15 cellular contexts compared by ENCODE assay signal in genomic region chr11:94147433-94147845, GRCh38. TPM values are rescaled to one million over a fixed set of nuclear protein-coding genes. Genes with fewer than 3 reads are reported as not detected.
DNase-seq lines count a peak whose midpoint lies in the region; ATAC-seq lines count a peak whose summit lies in the region.
"Had no signal": no experiment of that assay in that cellular context is flagged by ENCODE, and none has a peak within 500 bp of the region (broad histone marks: within the 10 kb centered on the region; RNA-seq: fewer than 3 reads in every experiment).

No MANE protein-coding gene starts in this region.

- peak; percentile 66 for ATAC-seq in activated CD4-positive, alpha-beta T cell treated with anti-CD3 and anti-CD28 coated beads for 36 hours
- ATAC-seq in HG02870 (IDR thresholded peaks at IDR 0.05; ENCODE audit: unreplicated experiment): peak; percentile 42
- peak; percentile 53 to 83 for ATAC-seq in naive thymus-derived CD8-positive, alpha-beta T cell
- ATAC-seq in esophagus mucosa: no peak

- H3K27ac Mint-ChIP-seq in activated CD4-positive, alpha-beta T cell treated with anti-CD3 and anti-CD28 coated beads for 36 hours: no peak overlapping the region
- peak overlapping the region in 6 of 10 donors; percentile 10 to 71 (median 49) for H3K27ac Mint-ChIP-seq in naive thymus-derived CD8-positive, alpha-beta T cell

- intact Hi-C loops in activated CD4-positive, alpha-beta T cell treated with anti-CD3 and anti-CD28 coated beads for 36 hours (cut with DNase I, micrococcal nuclease): loop anchor here (2.0 kb wide), 2 partner anchors 17 to 19 kb away; partner anchors contain the start of gene PANX1 (in 1 of the 2)

- peaks cover 3% of the 10 kb centered on the region for H3K36me3 Mint-ChIP-seq in activated CD4-positive, alpha-beta T cell treated with anti-CD3 and anti-CD28 coated beads for 36 hours (ENCODE audit: low read depth)
- peaks cover 0 to 1% (median 0%) of the 10 kb centered on the region in 3 donors for H3K36me3 Mint-ChIP-seq in naive thymus-derived CD8-positive, alpha-beta T cell

- peak; percentile 63 for DNase-seq in activated CD4-positive, alpha-beta T cell treated with anti-CD3 and anti-CD28 coated beads for 36 hours
- no peak for DNase-seq in activated CD4-positive, alpha-beta T cell treated with anti-CD3 and anti-CD28 coated beads for 1 hour
- peak; percentile 40 to 48 for DNase-seq in activated CD4-positive, alpha-beta T cell treated with anti-CD3 and anti-CD28 coated beads, Interleukin-2, amount 50 U/mL, for 48 hours
- DNase-seq in naive thymus-derived CD8-positive, alpha-beta T cell: peak in 2 of 10 donors; percentile 30 to 33
- DNase-seq in NCI-H1092 treated with DMSO at 0.1 percent for 48 hours (lab: John Stamatoyannopoulos, UW) (no peak), AG08396 (ENCODE audit: low spot score) (no peak)
- DNase-seq: dermis blood vessel endothelial cell, NCI-H146, NCI-H748 treated with DMSO at 0.1 percent for 48 hours, ovary, Right ventricle myocardium superior, spleen, WERI-Rb-1 had no signal

- CTCF ChIA-PET in activated CD4-positive, alpha-beta T cell treated with anti-CD3 and anti-CD28 coated beads for 36 hours (lab: Charles Lee): interaction anchor here (0.7 kb wide), 1 partner anchor 18 kb away, joined by 3 read pairs; no protein-coding TSS in a partner anchor

- peak overlapping the region; percentile 6 for H3K4me3 Mint-ChIP-seq in activated CD4-positive, alpha-beta T cell treated with anti-CD3 and anti-CD28 coated beads for 36 hours
- peak overlapping the region in 9 of 10 donors; percentile 25 to 69 (median 50) for H3K4me3 Mint-ChIP-seq in naive thymus-derived CD8-positive, alpha-beta T cell

- POLR2A ChIA-PET in activated CD4-positive, alpha-beta T cell treated with anti-CD3 and anti-CD28 coated beads for 36 hours (lab: Charles Lee): no interaction called here
- POLR2A ChIA-PET in naive thymus-derived CD8-positive, alpha-beta T cell (lab: Charles Lee): interaction anchor here (0.8 kb wide), 1 partner anchor 18 kb away, joined by 3 read pairs; no protein-coding TSS in a partner anchor

- H3K9me3 Mint-ChIP-seq in activated CD4-positive, alpha-beta T cell treated with anti-CD3 and anti-CD28 coated beads for 36 hours (ENCODE audit: low read depth): no peaks in the 10 kb centered on the region
- H3K9me3 Mint-ChIP-seq in naive thymus-derived CD8-positive, alpha-beta T cell: no peaks in the 10 kb centered on the region

- H3K27me3 Mint-ChIP-seq in activated CD4-positive, alpha-beta T cell treated with anti-CD3 and anti-CD28 coated beads for 36 hours: no peaks in the 10 kb centered on the region
- no peaks in the 10 kb centered on the region for H3K27me3 Mint-ChIP-seq in naive thymus-derived CD8-positive, alpha-beta T cell

- peaks cover 82% of the 10 kb centered on the region for H3K4me1 Mint-ChIP-seq in activated CD4-positive, alpha-beta T cell treated with anti-CD3 and anti-CD28 coated beads for 36 hours
- peaks cover 54 to 97% (median 93%) of the 10 kb centered on the region in 4 donors for H3K4me1 Mint-ChIP-seq in naive thymus-derived CD8-positive, alpha-beta T cell

RNA-seq across cellular contexts. Expression of gene PANX1, which starts 18.8 kb away (rescaled TPM):
- 10 to 100 TPM in 1 of 2 experiments, 1 to 10 TPM in 1; 9.8 to 10.7 TPM for total RNA-seq in activated CD4-positive, alpha-beta T cell treated with anti-CD3 and anti-CD28 coated beads for 36 hours
- 1 to 10 TPM; 6.2 to 6.4 TPM for total RNA-seq in naive thymus-derived CD8-positive, alpha-beta T cell
- polyA plus RNA-seq in naive thymus-derived CD8-positive, alpha-beta T cell: 1 to 10 TPM; 4.6 to 8.7 (median 7.8) TPM
- total RNA-seq in esophagus mucosa: 10.9 TPM

Comparison
In these comparisons a context has a peak if more than half of its experiments do, and no peak if none do; other contexts are left out.
1. DNase-seq: peak in activated CD4-positive, alpha-beta T cell treated with anti-CD3 and anti-CD28 coated beads for 36 hours (single experiment) and activated CD4-positive, alpha-beta T cell treated with anti-CD3 and anti-CD28 coated beads, Interleukin-2, amount 50 U/mL, for 48 hours (2 of 2); none in activated CD4-positive, alpha-beta T cell treated with anti-CD3 and anti-CD28 coated beads for 1 hour (single experiment), NCI-H1092 treated with DMSO at 0.1 percent for 48 hours (single experiment) and AG08396 (single experiment).